15 cellular contexts compared by ENCODE assay signal in genomic region chr12:124868252-124868965, GRCh38. TPM values are rescaled to one million over a fixed set of nuclear protein-coding genes. Genes with fewer than 3 reads are reported as not detected.
DNase-seq lines count a peak whose midpoint lies in the region; ATAC-seq and TF ChIP-seq lines count a peak whose summit lies in the region.
"Had no signal": no experiment of that assay in that cellular context is flagged by ENCODE, and none has a peak within 500 bp of the region (broad histone marks: within the 10 kb centered on the region; RNA-seq: fewer than 3 reads in every experiment).

No MANE protein-coding gene starts in this region.

- no peak for TF ChIP-seq EP300 in suprapubic skin (IDR thresholded peaks at IDR 0.05)

- intact Hi-C loops in left lung (cut with DNase I), result no loop called here

- no peak for TF ChIP-seq POLR2A in NB4 (IDR thresholded peaks at IDR 0.05; ENCODE audit: extremely low read depth, insufficient read length)
- no peak for TF ChIP-seq POLR2A in suprapubic skin (IDR thresholded peaks at IDR 0.05)

- H3K4me1 ChIP-seq in left lung (peaks cover 0 to 51% of the 10 kb centered on the region in 2 donors), suprapubic skin (peaks cover 16% of the 10 kb centered on the region)
- H3K4me1 ChIP-seq: colonic mucosa had no signal

- CTCF ChIA-PET in activated CD4-positive, alpha-beta T cell treated with anti-CD3 and anti-CD28 coated beads, Interleukin-2, amount 10 ng/mL, durations not matched to agents 7 days and 5 days (lab: Charles Lee), result no interaction called here

- POLR2A ChIA-PET in activated CD4-positive, alpha-beta T cell treated with anti-CD3 and anti-CD28 coated beads, Interleukin-2, amount 10 ng/mL, durations not matched to agents 7 days and 5 days (lab: Charles Lee), result no interaction called here

- H3K9me3 ChIP-seq in left lung (no peaks in the 10 kb centered on the region), suprapubic skin (no peaks in the 10 kb centered on the region)
- H3K9me3 ChIP-seq: BE2C, colonic mucosa had no signal

- H3K27me3 ChIP-seq in left lung (no peaks in the 10 kb centered on the region), suprapubic skin (no peaks in the 10 kb centered on the region)
- H3K27me3 ChIP-seq: BE2C, brain microvascular endothelial cell, colonic mucosa had no signal

- TF ChIP-seq CTCF in NB4 (IDR thresholded peaks at IDR 0.05; ENCODE audit: low read depth, low read length) (no peak), left lung (IDR thresholded peaks at IDR 0.05) (no peak), suprapubic skin (IDR thresholded peaks at IDR 0.05) (no peak)

- no peaks in the 10 kb centered on the region for H3K36me3 Mint-ChIP-seq in activated CD4-positive, alpha-beta T cell treated with anti-CD3 and anti-CD28 coated beads, Interleukin-2, amount 10 ng/mL, durations not matched to agents 7 days and 5 days (ENCODE audit: low read depth)
- H3K36me3 Mint-ChIP-seq: activated CD4-positive, alpha-beta memory T cell treated with anti-CD3 and anti-CD28 coated beads for 36 hours; activated naive CD4-positive, alpha-beta T cell treated with anti-CD3 and anti-CD28 coated beads, Interleukin-2, amount 50 U/mL, for 24 hours had no signal

- peaks cover 17% of the 10 kb centered on the region for H3K4me1 Mint-ChIP-seq in activated CD4-positive, alpha-beta T cell treated with anti-CD3 and anti-CD28 coated beads, Interleukin-2, amount 10 ng/mL, durations not matched to agents 7 days and 5 days

- no peak overlapping the region for H3K4me3 Mint-ChIP-seq in activated CD4-positive, alpha-beta T cell treated with anti-CD3 and anti-CD28 coated beads, Interleukin-2, amount 10 ng/mL, durations not matched to agents 7 days and 5 days
- H3K4me3 Mint-ChIP-seq: activated CD4-positive, alpha-beta memory T cell treated with anti-CD3 and anti-CD28 coated beads for 36 hours; activated naive CD4-positive, alpha-beta T cell treated with anti-CD3 and anti-CD28 coated beads, Interleukin-2, amount 50 U/mL, for 24 hours had no signal

- peaks cover 8% of the 10 kb centered on the region for H3K27me3 Mint-ChIP-seq in activated CD4-positive, alpha-beta T cell treated with anti-CD3 and anti-CD28 coated beads, Interleukin-2, amount 10 ng/mL, durations not matched to agents 7 days and 5 days

- H3K36me3 ChIP-seq in left lung, result no peaks in the 10 kb centered on the region
- no peaks in the 10 kb centered on the region for H3K36me3 ChIP-seq in suprapubic skin
- H3K36me3 ChIP-seq: BE2C, brain microvascular endothelial cell, colonic mucosa had no signal

- no peaks in the 10 kb centered on the region for H3K9me3 Mint-ChIP-seq in activated CD4-positive, alpha-beta T cell treated with anti-CD3 and anti-CD28 coated beads, Interleukin-2, amount 10 ng/mL, durations not matched to agents 7 days and 5 days
- H3K9me3 Mint-ChIP-seq: activated CD4-positive, alpha-beta memory T cell treated with anti-CD3 and anti-CD28 coated beads for 36 hours; activated naive CD4-positive, alpha-beta T cell treated with anti-CD3 and anti-CD28 coated beads, Interleukin-2, amount 50 U/mL, for 24 hours had no signal

- H3K4me3 ChIP-seq in NB4 (ENCODE audit: low read depth, low read length), result peak overlapping the region; percentile 70
- peak overlapping the region in 1 of 2 donors; percentile 21 for H3K4me3 ChIP-seq in left lung
- peak overlapping the region; percentile 10 for H3K4me3 ChIP-seq in suprapubic skin
- H3K4me3 ChIP-seq: colonic mucosa had no signal

- DNase-seq in activated CD4-positive, alpha-beta T cell treated with anti-CD3 and anti-CD28 coated beads, Interleukin-2, amount 10 ng/mL, durations not matched to agents 7 days and 5 days, result no peak
- no peak for DNase-seq in activated CD4-positive, alpha-beta T cell treated with anti-CD3 and anti-CD28 coated beads for 48 hours
- DNase-seq in NB4 (ENCODE audit: low read depth) (no peak), left lung (no peak), suprapubic skin (ENCODE audit: low spot score in 2 of 2) (no peak), NCI-H82 treated with DMSO at 0.1 percent for 48 hours (lab: John Stamatoyannopoulos, UW; ENCODE audit: unreplicated experiment) (no peak), amniotic stem cell (lab: John Stamatoyannopoulos, UW) (no peak)
- DNase-seq: activated CD4-positive, alpha-beta memory T cell treated with anti-CD3 and anti-CD28 coated beads for 36 hours; BE2C; brain microvascular endothelial cell; colonic mucosa; NCI-H2081; retina had no signal

- WGBS in suprapubic skin, result 88% methylated on average over 7 of the region's 7 CpGs

- peak overlapping the region; percentile 27 for H3K27ac Mint-ChIP-seq in activated CD4-positive, alpha-beta T cell treated with anti-CD3 and anti-CD28 coated beads, Interleukin-2, amount 10 ng/mL, durations not matched to agents 7 days and 5 days
- H3K27ac Mint-ChIP-seq: activated CD4-positive, alpha-beta memory T cell treated with anti-CD3 and anti-CD28 coated beads for 36 hours had no signal

- no peak for ATAC-seq in left lung
- no peak for ATAC-seq in GM18868 (IDR thresholded peaks at IDR 0.05; ENCODE audit: unreplicated experiment)

- H3K27ac ChIP-seq in left lung (peak overlapping the region; percentile 39 to 83), suprapubic skin (no peak overlapping the region)
- H3K27ac ChIP-seq: brain microvascular endothelial cell had no signal

RNA-seq across cellular contexts. Expression of gene SCARB1, which starts 4.7 kb away (rescaled TPM):
- total RNA-seq in activated CD4-positive, alpha-beta T cell treated with anti-CD3 and anti-CD28 coated beads, Interleukin-2, amount 10 ng/mL, durations not matched to agents 7 days and 5 days, result 1 to 10 TPM; 5.3 to 6.2 TPM
- 10 to 100 TPM; 23.5 to 36.5 TPM for total RNA-seq in left lung
- 10 to 100 TPM; 25.6 to 38.1 (median 29.0) TPM for total RNA-seq in suprapubic skin

RNA-seq across cellular contexts. Expression of gene UBC, which starts 46.0 kb away (rescaled TPM):
- 100 to 1,000 TPM; 749 to 755 TPM for total RNA-seq in activated CD4-positive, alpha-beta T cell treated with anti-CD3 and anti-CD28 coated beads, Interleukin-2, amount 10 ng/mL, durations not matched to agents 7 days and 5 days
- total RNA-seq in left lung, result 1,000 to 10,000 TPM in 1 of 2 donors, 100 to 1,000 TPM in 1; 933 to 1,095 TPM
- 1,000 to 10,000 TPM; 1,287 to 1,717 (median 1,373) TPM for total RNA-seq in suprapubic skin
